In the genomic region with DNA sequence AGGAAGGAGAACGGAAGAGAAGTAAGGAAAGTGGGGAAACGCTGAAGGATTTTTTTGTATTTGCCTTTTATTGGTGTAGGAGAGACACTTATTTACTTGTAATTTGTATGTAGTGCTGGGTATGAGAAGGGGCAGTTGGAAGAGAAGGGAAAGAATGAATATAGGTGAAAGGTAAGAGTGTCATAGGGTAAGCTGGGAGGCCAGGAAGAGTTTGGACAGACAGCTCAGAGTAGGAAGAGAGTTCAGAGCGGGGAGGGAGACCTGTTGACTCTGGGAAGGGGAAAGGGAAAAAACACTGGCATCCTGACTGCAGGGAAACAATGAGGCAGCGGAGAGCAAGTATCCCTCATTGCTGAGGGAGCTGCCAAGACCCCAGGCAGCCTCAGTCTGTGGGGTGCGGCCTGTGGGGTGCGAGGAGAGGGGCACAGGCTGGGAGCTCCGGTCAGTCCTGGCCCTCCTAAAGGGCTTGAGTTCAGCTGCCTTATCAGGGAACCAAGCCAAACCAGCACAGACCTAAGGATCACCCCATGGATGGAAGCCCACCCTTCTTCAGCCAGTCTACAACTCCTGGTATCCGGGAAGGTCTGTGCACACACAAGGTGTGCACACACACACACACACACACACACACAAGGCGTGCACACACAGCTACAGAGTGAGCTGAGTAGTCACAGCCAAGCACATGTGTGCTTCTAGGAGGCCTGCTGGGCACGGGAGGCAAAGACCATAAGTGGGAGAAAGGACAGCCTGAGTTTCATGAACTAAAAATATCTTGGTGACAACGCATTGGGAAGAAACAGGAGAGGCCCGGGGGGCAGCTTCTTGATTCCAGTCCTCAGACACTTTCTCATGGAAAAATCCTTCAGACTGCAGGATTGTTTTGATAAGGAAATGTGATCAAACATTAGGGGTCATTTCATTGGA, we compare ENCODE assay signal across 8 cellular contexts. TPM values are rescaled to one million over a fixed set of nuclear protein-coding genes. Genes with fewer than 3 reads are reported as not detected.
DNase-seq lines count a peak whose midpoint lies in the region; ATAC-seq and TF ChIP-seq lines count a peak whose summit lies in the region.

No MANE protein-coding gene starts in this region.

- H3K9me3 Mint-ChIP-seq in activated T-cell treated with anti-CD3 and anti-CD28 coated beads, Interleukin-2, amount 50 U/mL, for 4 hours, result no peaks in the 10 kb centered on the region

- H3K27ac ChIP-seq in mucosa of rectum (ENCODE audit: low read depth in 2 of 2, low read length in 2 of 2) (peak overlapping the region; percentile 97 to 98), vagina (peak overlapping the region; percentile 95)

- peaks cover 5% of the 10 kb centered on the region for H3K4me1 ChIP-seq in endocrine pancreas (ENCODE audit: control insufficient read depth, insufficient read depth, low read length)
- peaks cover 42 to 57% of the 10 kb centered on the region in 2 donors for H3K4me1 ChIP-seq in mucosa of rectum (ENCODE audit: control insufficient read depth in 2 of 2, insufficient read depth in 2 of 2, low read length in 2 of 2)
- H3K4me1 ChIP-seq in vagina, result peaks cover 77% of the 10 kb centered on the region

- H3K4me1 Mint-ChIP-seq in activated T-cell treated with anti-CD3 and anti-CD28 coated beads, Interleukin-2, amount 50 U/mL, for 4 hours (ENCODE audit: low read depth), result peaks cover 48% of the 10 kb centered on the region

- DNase-seq in activated T-cell treated with anti-CD3 and anti-CD28 coated beads, Interleukin-2, amount 50 U/mL, for 4 hours, result no peak
- DNase-seq in activated T-cell treated with anti-CD3 and anti-CD28 coated beads, Interleukin-2, amount 50 U/mL, for 1 hour, result no peak
- DNase-seq in vagina (ENCODE audit: extremely low spot score in 2 of 2) (no peak), NCI-H345 treated with DMSO at 0.1 percent for 48 hours (lab: John Stamatoyannopoulos, UW; ENCODE audit: unreplicated experiment) (no peak), iPS-NIHi11 (ENCODE audit: low spot score) (no peak)

- H3K9me3 ChIP-seq in endocrine pancreas (ENCODE audit: control insufficient read depth, low read length), result no peaks in the 10 kb centered on the region
- H3K9me3 ChIP-seq in mucosa of rectum (ENCODE audit: control insufficient read depth in 2 of 2, low read length in 2 of 2), result no peaks in the 10 kb centered on the region
- H3K9me3 ChIP-seq in vagina, result no peaks in the 10 kb centered on the region

- peaks cover 9% of the 10 kb centered on the region for H3K36me3 Mint-ChIP-seq in activated T-cell treated with anti-CD3 and anti-CD28 coated beads, Interleukin-2, amount 50 U/mL, for 4 hours (ENCODE audit: insufficient read depth)

- peak overlapping the region; percentile 5 for H3K4me3 Mint-ChIP-seq in activated T-cell treated with anti-CD3 and anti-CD28 coated beads, Interleukin-2, amount 50 U/mL, for 4 hours

- ATAC-seq in activated T-cell treated with anti-CD3 and anti-CD28 coated beads, Interleukin-2, amount 50 U/mL, for 4 hours, result no peak
- ATAC-seq in GM21381 (IDR thresholded peaks at IDR 0.05; ENCODE audit: unreplicated experiment), result no peak

- H3K36me3 ChIP-seq in endocrine pancreas (ENCODE audit: control insufficient read depth, insufficient read depth, low read length) (no peaks in the 10 kb centered on the region), mucosa of rectum (ENCODE audit: control insufficient read depth in 2 of 2, insufficient read depth in 2 of 2, low read length in 2 of 2) (peaks cover 3 to 5% of the 10 kb centered on the region in 2 donors), vagina (no peaks in the 10 kb centered on the region)

- intact Hi-C loops in vagina (cut with DNase I), result loop anchor here (5.0 to 10.0 kb wide), 3 partner anchors 60 to 432 kb away; no protein-coding TSS in a partner anchor

- H3K27me3 ChIP-seq in endocrine pancreas (ENCODE audit: control insufficient read depth, insufficient read depth, low read length) (no peaks in the 10 kb centered on the region), mucosa of rectum (ENCODE audit: control insufficient read depth in 2 of 2, insufficient read depth in 2 of 2, low read length in 2 of 2) (no peaks in the 10 kb centered on the region), vagina (no peaks in the 10 kb centered on the region)

- TF ChIP-seq POLR2A in vagina (IDR thresholded peaks at IDR 0.05), result no peak

- TF ChIP-seq CTCF in vagina (IDR thresholded peaks at IDR 0.05), result no peak

- peak overlapping the region; percentile 91 for H3K4me3 ChIP-seq in endocrine pancreas (ENCODE audit: control insufficient read depth, insufficient read depth, low read length)
- H3K4me3 ChIP-seq in mucosa of rectum (ENCODE audit: low read length in 2 of 2), result peak overlapping the region; percentile 82 to 96
- peak overlapping the region; percentile 0 to 24 for H3K4me3 ChIP-seq in vagina

- H3K27me3 Mint-ChIP-seq in activated T-cell treated with anti-CD3 and anti-CD28 coated beads, Interleukin-2, amount 50 U/mL, for 4 hours (ENCODE audit: low read depth), result no peaks in the 10 kb centered on the region

- H3K9ac ChIP-seq in endocrine pancreas (ENCODE audit: control insufficient read depth, insufficient read depth, low read length) (no peak overlapping the region), mucosa of rectum (ENCODE audit: low read depth in 1 of 2, low read length in 2 of 2) (peak overlapping the region; percentile 58 to 59)

RNA-seq across cellular contexts. Expression of a gene that starts 2.9 kb away (rescaled TPM):
- 10 to 100 TPM; 15.3 to 20.8 (median 19.3) TPM for total RNA-seq in activated T-cell treated with anti-CD3 and anti-CD28 coated beads, Interleukin-2, amount 50 U/mL, for 4 hours
- total RNA-seq in vagina, result 35.1 TPM

Comparison
In these comparisons a context has a peak if more than half of its experiments do, and no peak if none do; other contexts are left out.
1. H3K4me3 ChIP-seq: peak in every context shown above with its lines; median percentile 91 in endocrine pancreas; 89 in mucosa of rectum; 12 in vagina.